ENCODE assay signal across 25 cellular contexts in genomic region chr4:24923550-24923949, GRCh38. TPM values are rescaled to one million over a fixed set of nuclear protein-coding genes. Genes with fewer than 3 reads are reported as not detected.
A peak's percentile ranks its signal among the peaks of the same experiment; 100 is the strongest.
DNase-seq lines count a peak whose midpoint lies in the region; ATAC-seq and TF ChIP-seq lines count a peak whose summit lies in the region.
"Had no signal": no experiment of that assay in that cellular context is flagged by ENCODE, and none has a peak within 500 bp of the region (broad histone marks: within the 10 kb centered on the region; RNA-seq: fewer than 3 reads in every experiment).

No MANE protein-coding gene starts in this region.

- no peak overlapping the region for H4K5ac ChIP-seq in mesendoderm (ENCODE audit: low read length)

- H3K79me2 ChIP-seq in mesendoderm (ENCODE audit: control insufficient read depth, insufficient read depth, low read length): no peaks in the 10 kb centered on the region
- H3K79me2 ChIP-seq in PC-3 (ENCODE audit: low read length): no peaks in the 10 kb centered on the region

- H2AK5ac ChIP-seq in mesendoderm (ENCODE audit: low read length): no peak overlapping the region

- no peaks in the 10 kb centered on the region for H3K36me3 Mint-ChIP-seq in dendritic cell treated with granulocyte-macrophage colony-stimulating factor and Interleukin-4, amounts not matched to agents 40 ng/mL and 50 ng/mL, for 4 days (ENCODE audit: low read depth)
- no peaks in the 10 kb centered on the region for H3K36me3 Mint-ChIP-seq in stimulated activated effector memory CD8-positive, alpha-beta T cell treated with anti-CD3 and anti-CD28 coated beads, Interleukin-12 subunit alpha, Interleukin-12 subunit beta, amount 100 ng/mL, for 72 hours
- H3K36me3 Mint-ChIP-seq: CD14-positive monocyte; CD8-positive, alpha-beta memory T cell had no signal

- H2BK5ac ChIP-seq in mesendoderm (ENCODE audit: low read length): no peak overlapping the region

- no peaks in the 10 kb centered on the region for H3K79me1 ChIP-seq in mesendoderm (ENCODE audit: low read length)

- H3K9me3 ChIP-seq in PC-3 (ENCODE audit: low read length): no peaks in the 10 kb centered on the region
- H3K9me3 ChIP-seq: BE2C had no signal

- peaks cover 15% of the 10 kb centered on the region for H3K9me3 Mint-ChIP-seq in dendritic cell treated with granulocyte-macrophage colony-stimulating factor and Interleukin-4, amounts not matched to agents 40 ng/mL and 50 ng/mL, for 4 days
- peaks cover 5% of the 10 kb centered on the region for H3K9me3 Mint-ChIP-seq in stimulated activated effector memory CD8-positive, alpha-beta T cell treated with anti-CD3 and anti-CD28 coated beads, Interleukin-12 subunit alpha, Interleukin-12 subunit beta, amount 100 ng/mL, for 72 hours

- no TSS peak for BruUV-seq in PC-3 (replicated peaks; lab: Mats Ljungman, UMichigan)

- no peak overlapping the region for H4K8ac ChIP-seq in mesendoderm (ENCODE audit: low read depth, low read length)

- peak; percentile 4 for DNase-seq in DMS53 treated with DMSO at 0.1 percent for 48 hours (lab: John Stamatoyannopoulos, UW; ENCODE audit: unreplicated experiment)
- no peak for DNase-seq in DMS53 (lab: John Stamatoyannopoulos, UW)
- DNase-seq in mesendoderm: peak; percentile 4
- peak; percentile 47 for DNase-seq in retinal pigment epithelial cell (ENCODE audit: low read depth)
- DNase-seq in PC-3: no peak
- DNase-seq in putamen (ENCODE audit: low spot score): no peak
- DNase-seq in stimulated activated effector memory CD8-positive, alpha-beta T cell treated with anti-CD3 and anti-CD28 coated beads, Interleukin-12 subunit alpha, Interleukin-12 subunit beta, amount 100 ng/mL, for 72 hours (ENCODE audit: low spot score in 2 of 2): no peak
- DNase-seq: BE2C; Calu3; CD8-positive, alpha-beta memory T cell; DMS153; H7; KG1; MM.1S; NCI-H1694; NCI-H2029 treated with DMSO at 0.1 percent for 48 hours; NCI-H345; NCI-H510A treated with DMSO at 0.1 percent for 48 hours; NCI-H774; SHP77 had no signal

- H3K4me3 ChIP-seq in mesendoderm (ENCODE audit: low read length) (no peak overlapping the region), retinal pigment epithelial cell (ENCODE audit: low read length) (no peak overlapping the region), PC-3 (ENCODE audit: low read length) (no peak overlapping the region)

- peaks cover 32% of the 10 kb centered on the region for H3K4me1 Mint-ChIP-seq in dendritic cell treated with granulocyte-macrophage colony-stimulating factor and Interleukin-4, amounts not matched to agents 40 ng/mL and 50 ng/mL, for 4 days (ENCODE audit: low read depth)
- H3K4me1 Mint-ChIP-seq in stimulated activated effector memory CD8-positive, alpha-beta T cell treated with anti-CD3 and anti-CD28 coated beads, Interleukin-12 subunit alpha, Interleukin-12 subunit beta, amount 100 ng/mL, for 72 hours: no peaks in the 10 kb centered on the region
- H3K4me1 Mint-ChIP-seq: CD8-positive, alpha-beta memory T cell had no signal

- no peak overlapping the region for H2AFZ ChIP-seq in PC-3 (ENCODE audit: low read length)

- H3K36me3 ChIP-seq in mesendoderm (ENCODE audit: control insufficient read depth, insufficient read depth, low read length): no peaks in the 10 kb centered on the region
- no peaks in the 10 kb centered on the region for H3K36me3 ChIP-seq in PC-3 (ENCODE audit: low read depth, low read length)
- H3K36me3 ChIP-seq: BE2C had no signal

- H3K9ac ChIP-seq in mesendoderm (ENCODE audit: low read length): no peak overlapping the region
- H3K9ac ChIP-seq in PC-3 (ENCODE audit: low read length): no peak overlapping the region

- POLR2A ChIA-PET in PC-3 (lab: Charles Lee; ENCODE audit: unreplicated experiment): no interaction called here

- H3K4ac ChIP-seq in mesendoderm (ENCODE audit: low read depth, low read length): no peak overlapping the region

- H4K20me1 ChIP-seq in PC-3 (ENCODE audit: low read length): no peaks in the 10 kb centered on the region

- intact Hi-C loops in dendritic cell treated with granulocyte-macrophage colony-stimulating factor and Interleukin-4, amounts not matched to agents 40 ng/mL and 50 ng/mL, for 4 days (cut with micrococcal nuclease): no loop called here
- intact Hi-C loops in PC-3 (cut with micrococcal nuclease): no loop called here

- no peak overlapping the region for H3K4me3 Mint-ChIP-seq in dendritic cell treated with granulocyte-macrophage colony-stimulating factor and Interleukin-4, amounts not matched to agents 40 ng/mL and 50 ng/mL, for 4 days
- H3K4me3 Mint-ChIP-seq in stimulated activated effector memory CD8-positive, alpha-beta T cell treated with anti-CD3 and anti-CD28 coated beads, Interleukin-12 subunit alpha, Interleukin-12 subunit beta, amount 100 ng/mL, for 72 hours: no peak overlapping the region
- H3K4me3 Mint-ChIP-seq: CD14-positive monocyte; CD8-positive, alpha-beta memory T cell had no signal

- no peak overlapping the region for H2BK120ac ChIP-seq in mesendoderm (ENCODE audit: low read depth, low read length)

- H3K9me2 ChIP-seq in PC-3 (replicated peaks; ENCODE audit: low read length): no peaks in the 10 kb centered on the region

- H3K23ac ChIP-seq in mesendoderm (ENCODE audit: low read length): no peak overlapping the region

- TF ChIP-seq CTCF in retinal pigment epithelial cell (conservative IDR thresholded peaks at IDR 0.05; ENCODE audit: low read depth, low read length) (no peak), PC-3 (conservative IDR thresholded peaks at IDR 0.05; ENCODE audit: low read depth, low read length) (no peak)

- H3K4me2 ChIP-seq in mesendoderm (ENCODE audit: low read length) (no peak overlapping the region), PC-3 (ENCODE audit: low read length) (no peak overlapping the region)

- H3F3A ChIP-seq in PC-3 (ENCODE audit: low read length, unreplicated experiment): no peaks in the 10 kb centered on the region

- H3K4me1 ChIP-seq in mesendoderm (ENCODE audit: control insufficient read depth, low read depth, low read length) (no peaks in the 10 kb centered on the region), PC-3 (ENCODE audit: insufficient read depth, low read length) (no peaks in the 10 kb centered on the region)
- H3K4me1 ChIP-seq: BE2C had no signal

- CTCF ChIA-PET in PC-3 (lab: Charles Lee): no interaction called here

- WGBS in mesendoderm (ENCODE audit: extremely low coverage, insufficient coverage, low lambda C conversion rate): no CpG with 5 or more reads among the region's 1 CpG

- H3K27ac ChIP-seq in mesendoderm (ENCODE audit: low read depth, low read length): no peak overlapping the region
- no peak overlapping the region for H3K27ac ChIP-seq in PC-3 (ENCODE audit: low read length)
- H3K27ac ChIP-seq: 22Rv1, RWPE1 had no signal

- no peaks in the 10 kb centered on the region for H3K27me3 ChIP-seq in mesendoderm (ENCODE audit: insufficient read depth, low read length, poor library complexity)
- H3K27me3 ChIP-seq in PC-3 (ENCODE audit: low read length): no peaks in the 10 kb centered on the region

- H3K18ac ChIP-seq in mesendoderm (ENCODE audit: low read length): no peak overlapping the region

- no peak overlapping the region for H2BK15ac ChIP-seq in mesendoderm (replicated peaks; ENCODE audit: low read depth)

- H3K27ac Mint-ChIP-seq in dendritic cell treated with granulocyte-macrophage colony-stimulating factor and Interleukin-4, amounts not matched to agents 40 ng/mL and 50 ng/mL, for 4 days: peak overlapping the region; percentile 2
- no peak overlapping the region for H3K27ac Mint-ChIP-seq in stimulated activated effector memory CD8-positive, alpha-beta T cell treated with anti-CD3 and anti-CD28 coated beads, Interleukin-12 subunit alpha, Interleukin-12 subunit beta, amount 100 ng/mL, for 72 hours
- H3K27ac Mint-ChIP-seq: CD8-positive, alpha-beta memory T cell had no signal

- ATAC-seq in PC-3: no peak
- ATAC-seq in stimulated activated effector memory CD8-positive, alpha-beta T cell treated with anti-CD3 and anti-CD28 coated beads, Interleukin-12 subunit alpha, Interleukin-12 subunit beta, amount 100 ng/mL, for 72 hours: no peak

- H3K56ac ChIP-seq in mesendoderm (ENCODE audit: low read length): no peak overlapping the region

- H3K27me3 Mint-ChIP-seq in dendritic cell treated with granulocyte-macrophage colony-stimulating factor and Interleukin-4, amounts not matched to agents 40 ng/mL and 50 ng/mL, for 4 days: no peaks in the 10 kb centered on the region

RNA-seq across cellular contexts. Expression of gene CCDC149, which starts 10.7 kb away (rescaled TPM):
- polyA plus RNA-seq in mesendoderm (2013, experiment 1 of 2): 2.3 TPM
- polyA plus RNA-seq in mesendoderm (2013, experiment 2 of 2): 2.4 TPM
- 5.9 and 7.9 TPM in 2 replicates for total RNA-seq in PC-3 (2014; rRNA removed)
- total RNA-seq: G401 had no signal
- polyA plus RNA-seq: CD8-positive, alpha-beta memory T cell had no signal

Comparison
In these comparisons a context has a peak if more than half of its experiments do, and no peak if none do; other contexts are left out.
1. DNase-seq: peak in DMS53 treated with DMSO at 0.1 percent for 48 hours (single experiment), mesendoderm (single experiment) and retinal pigment epithelial cell (single experiment); none in DMS53 (single experiment), PC-3 (single experiment), putamen (single experiment) and stimulated activated effector memory CD8-positive, alpha-beta T cell treated with anti-CD3 and anti-CD28 coated beads, Interleukin-12 subunit alpha, Interleukin-12 subunit beta, amount 100 ng/mL, for 72 hours (0 of 2).